Comparison of ENCODE assay signal across 8 cellular contexts in genomic region chr9:88303785-88304495, GRCh38.
A peak's percentile ranks its signal among the peaks of the same experiment; 100 is the strongest.
DNase-seq lines count a peak whose midpoint lies in the region; ATAC-seq and TF ChIP-seq lines count a peak whose summit lies in the region.

No MANE protein-coding gene starts in this region.

- H3K9me3 ChIP-seq in CD4-positive, alpha-beta memory T cell (ENCODE audit: control insufficient read depth in 1 of 2, low read length in 2 of 2) = no peaks in the 10 kb centered on the region

- H3K27ac Mint-ChIP-seq in CD4-positive, alpha-beta memory T cell = peak overlapping the region in 2 of 7 donors; percentile 23 to 83
- H3K27ac Mint-ChIP-seq in progenitor cell of endocrine pancreas = no peak overlapping the region

- peaks cover 5 to 14% (median 10%) of the 10 kb centered on the region in 4 donors for H3K4me1 Mint-ChIP-seq in CD4-positive, alpha-beta memory T cell
- no peaks in the 10 kb centered on the region for H3K4me1 Mint-ChIP-seq in progenitor cell of endocrine pancreas (ENCODE audit: low read depth)

- no peaks in the 10 kb centered on the region for H3K27me3 ChIP-seq in CD4-positive, alpha-beta memory T cell (ENCODE audit: insufficient read depth, low read length)

- H3K4me1 ChIP-seq in CD4-positive, alpha-beta memory T cell (ENCODE audit: insufficient read depth, low read length) = no peaks in the 10 kb centered on the region

- no peaks in the 10 kb centered on the region for H3K36me3 ChIP-seq in CD4-positive, alpha-beta memory T cell (ENCODE audit: insufficient read depth, low read length)

- ATAC-seq in GM21390 (IDR thresholded peaks at IDR 0.05; ENCODE audit: unreplicated experiment) (peak; percentile 94), GM21737 (IDR thresholded peaks at IDR 0.05; ENCODE audit: unreplicated experiment) (no peak)

- H3K4me3 Mint-ChIP-seq in CD4-positive, alpha-beta memory T cell = peak overlapping the region; percentile 62 to 81 (median 73)
- no peak overlapping the region for H3K4me3 Mint-ChIP-seq in progenitor cell of endocrine pancreas (ENCODE audit: low read depth)

- no peak for DNase-seq in CD4-positive, alpha-beta memory T cell
- DNase-seq in M059J (ENCODE audit: low read depth) (peak; percentile 47), fibroblast of peridontal ligament (ENCODE audit: extremely low read depth) (peak; percentile 5), NCI-H1694 treated with DMSO at 0.1 percent for 48 hours (lab: John Stamatoyannopoulos, UW) (no peak), NCI-H82 (lab: John Stamatoyannopoulos, UW) (no peak), progenitor cell of endocrine pancreas (ENCODE audit: low spot score, unreplicated experiment) (no peak)

- intact Hi-C loops in CD4-positive, alpha-beta memory T cell (cut with micrococcal nuclease) = no loop called here

- peaks cover 0 to 4% (median 0%) of the 10 kb centered on the region in 8 donors for H3K9me3 Mint-ChIP-seq in CD4-positive, alpha-beta memory T cell
- H3K9me3 Mint-ChIP-seq in progenitor cell of endocrine pancreas (ENCODE audit: low read depth) = no peaks in the 10 kb centered on the region

- no peak overlapping the region for H3K27ac ChIP-seq in CD4-positive, alpha-beta memory T cell (ENCODE audit: low read depth, low read length)

- H3K4me3 ChIP-seq in CD4-positive, alpha-beta memory T cell (ENCODE audit: low read length in 2 of 2) = no peak overlapping the region

- POLR2A ChIA-PET in CD4-positive, alpha-beta memory T cell (lab: Charles Lee; ENCODE audit: partially characterized antibody) = no interaction called here

- peaks cover 0 to 4% of the 10 kb centered on the region in 2 donors for H3K27me3 Mint-ChIP-seq in CD4-positive, alpha-beta memory T cell
- peaks cover 13% of the 10 kb centered on the region for H3K27me3 Mint-ChIP-seq in progenitor cell of endocrine pancreas

- CTCF ChIA-PET in CD4-positive, alpha-beta memory T cell (lab: Charles Lee; ENCODE audit: partially characterized antibody) = interaction anchor here (1.2 kb wide), 1 partner anchor 24 kb away, joined by 3 read pairs; no protein-coding TSS in a partner anchor

- H3K36me3 Mint-ChIP-seq in CD4-positive, alpha-beta memory T cell = no peaks in the 10 kb centered on the region
- no peaks in the 10 kb centered on the region for H3K36me3 Mint-ChIP-seq in progenitor cell of endocrine pancreas (ENCODE audit: insufficient read depth)

- TF ChIP-seq CTCF in progenitor cell of endocrine pancreas (IDR thresholded peaks at IDR 0.05; ENCODE audit: unreplicated experiment) = no peak

Comparison
In these comparisons a context has a peak if more than half of its experiments do, and no peak if none do; other contexts are left out.
1. DNase-seq: peak in M059J (single experiment) and fibroblast of peridontal ligament (single experiment); none in CD4-positive, alpha-beta memory T cell (0 of 5), NCI-H1694 treated with DMSO at 0.1 percent for 48 hours (single experiment), NCI-H82 (single experiment) and progenitor cell of endocrine pancreas (single experiment).